ENCODE assay signal across 26 cellular contexts in the genomic region with DNA sequence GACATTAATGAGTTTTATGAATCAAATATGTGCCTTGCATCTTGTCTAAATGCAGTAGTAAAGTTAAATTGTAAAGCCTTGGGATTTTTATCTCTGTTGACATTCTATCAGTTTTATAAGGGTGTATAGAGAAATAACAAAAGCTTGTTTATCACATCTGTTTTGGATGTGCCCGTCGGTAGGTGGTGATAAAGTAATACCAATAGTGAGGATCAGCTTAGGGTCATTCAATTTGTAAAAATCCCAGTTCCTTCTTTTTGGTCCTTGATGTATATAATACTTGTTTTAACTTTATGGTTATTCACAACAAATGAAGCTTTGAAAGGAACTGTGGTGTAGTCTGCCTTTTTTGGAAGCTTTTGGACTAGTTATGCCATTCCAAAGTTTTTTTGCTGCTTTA.
"Had no signal": no experiment of that assay in that cellular context is flagged by ENCODE, and none has a peak within 500 bp of the region (broad histone marks: within the 10 kb centered on the region; RNA-seq: fewer than 3 reads in every experiment).

No MANE protein-coding gene starts in this region.

- H3K9me3 ChIP-seq: breast epithelium, colonic mucosa, esophagus muscularis mucosa, gastroesophageal sphincter, uterus had no signal

- DNase-seq: activated CD4-positive, alpha-beta memory T cell treated with anti-CD3 and anti-CD28 coated beads for 36 hours; activated CD4-positive, alpha-beta T cell treated with anti-CD3 and anti-CD28 coated beads for 48 hours; activated effector memory CD4-positive, alpha-beta T cell treated with Interleukin-2 at 50 U/mL for 16 hours; activated naive CD4-positive, alpha-beta T cell treated with anti-CD3 and anti-CD28 coated beads for 36 hours; activated naive CD8-positive, alpha-beta T cell treated with anti-CD3 and anti-CD28 coated beads, Interleukin-2, amount 10 ng/mL, durations not matched to agents 7 days and 5 days; activated T-cell treated with anti-CD3 and anti-CD28 coated beads, Interleukin-2, amount 50 U/mL, for 48 hours; amniotic stem cell; colonic mucosa; dorsolateral prefrontal cortex; effector memory CD8-positive, alpha-beta T cell; head of caudate nucleus; hypothalamus; naive B cell; nucleus accumbens; posterior cingulate gyrus; small intestine; stimulated activated CD8-positive, alpha-beta memory T cell treated with anti-CD3 and anti-CD28 coated beads, Interleukin-4, amount 100 ng/mL, for 48 hours; stimulated activated naive B cell treated with anti-CD40 and anti-IgM and Interleukin-4, amounts not matched to agents 10 μg/mL and 1 μg/mL and 100 μg/mL, for 72 hours; T1000; trophoblast cell; uterus had no signal

- ATAC-seq: effector memory CD8-positive, alpha-beta T cell; gastroesophageal sphincter; sciatic nerve; stimulated activated naive B cell treated with anti-CD40 and anti-IgM and Interleukin-4, amounts not matched to agents 10 μg/mL and 1 μg/mL and 100 μg/mL, for 72 hours had no signal

- FAIRE-seq: islet of Langerhans, small intestine had no signal

- H3K4me3 ChIP-seq: breast epithelium, colonic mucosa, dorsolateral prefrontal cortex, esophagus muscularis mucosa, gastroesophageal sphincter, uterus had no signal

- H3K27ac ChIP-seq: breast epithelium, colonic mucosa, dorsolateral prefrontal cortex, esophagus muscularis mucosa, gastroesophageal sphincter, uterus had no signal

- H3K4me1 ChIP-seq: breast epithelium, colonic mucosa, uterus had no signal

- H3K36me3 ChIP-seq: breast epithelium, colonic mucosa, esophagus muscularis mucosa, gastroesophageal sphincter, uterus had no signal

- H3K27me3 ChIP-seq: breast epithelium, colonic mucosa, dorsolateral prefrontal cortex, esophagus muscularis mucosa, gastroesophageal sphincter, uterus had no signal
